Comparison of ENCODE assay signal across 9 cellular contexts in the genomic region with DNA sequence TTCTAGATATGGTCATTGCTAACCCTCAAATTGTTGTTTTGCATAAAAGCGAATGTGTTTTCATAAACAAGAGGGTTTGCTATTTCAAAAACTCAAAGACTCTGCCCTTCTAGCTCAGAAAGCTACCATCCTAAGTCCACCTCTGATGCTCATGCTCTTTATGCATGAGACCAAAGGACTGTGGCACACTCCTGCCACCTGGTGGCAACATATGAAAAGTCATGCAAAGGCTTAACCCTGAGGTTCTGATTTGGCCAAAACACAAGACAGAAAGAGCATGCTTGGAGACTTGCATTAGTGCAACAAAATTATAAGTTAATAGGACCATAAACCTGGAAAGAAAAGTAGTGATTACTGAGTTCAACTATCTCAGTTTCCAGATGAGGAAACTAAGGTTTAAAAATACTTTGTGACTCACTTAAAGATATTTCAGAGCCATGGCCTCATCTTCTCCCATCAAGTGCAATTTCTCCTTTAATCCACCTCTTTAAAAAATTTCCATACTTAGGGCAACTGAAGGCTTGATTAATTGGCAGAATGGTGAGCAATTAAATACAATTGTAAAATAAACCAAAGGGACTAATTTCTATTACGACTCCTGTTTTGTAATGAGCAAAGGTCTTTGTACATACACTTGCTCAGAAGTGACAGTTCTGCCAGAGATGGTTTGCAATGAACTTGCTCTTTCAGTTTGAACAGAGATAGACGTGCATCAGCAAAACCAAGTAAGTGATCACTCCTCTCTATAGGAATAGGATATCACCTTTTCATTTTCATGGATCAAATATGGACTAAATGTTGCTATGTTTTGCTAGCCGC.
A peak's percentile ranks its signal among the peaks of the same experiment; 100 is the strongest.
DNase-seq lines count a peak whose midpoint lies in the region; ATAC-seq lines count a peak whose summit lies in the region.
"Had no signal": no experiment of that assay in that cellular context is flagged by ENCODE, and none has a peak within 500 bp of the region (broad histone marks: within the 10 kb centered on the region; RNA-seq: fewer than 3 reads in every experiment).

No MANE protein-coding gene starts in this region.

- no peak overlapping the region for H3K4me3 ChIP-seq in CD8-positive, alpha-beta memory T cell (ENCODE audit: low read length)

- POLR2A ChIA-PET in CD8-positive, alpha-beta memory T cell (lab: Charles Lee), result no interaction called here

- no peak overlapping the region for H3K27ac ChIP-seq in CD8-positive, alpha-beta memory T cell (ENCODE audit: low read depth, low read length)

- peaks cover 6 to 33% of the 10 kb centered on the region in 2 donors for H3K27me3 Mint-ChIP-seq in CD8-positive, alpha-beta memory T cell
- no peaks in the 10 kb centered on the region for H3K27me3 Mint-ChIP-seq in activated CD4-positive, alpha-beta T cell treated with anti-CD3 and anti-CD28 coated beads, Interleukin-2, amount 10 ng/mL, durations not matched to agents 24 days and 14 days

- H3K27me3 ChIP-seq in CD8-positive, alpha-beta memory T cell (ENCODE audit: insufficient read depth, low read length, poor library complexity, severe bottlenecking), result no peaks in the 10 kb centered on the region

- H3K36me3 ChIP-seq in CD8-positive, alpha-beta memory T cell (ENCODE audit: insufficient read depth, low read length), result no peaks in the 10 kb centered on the region

- H3K9me3 Mint-ChIP-seq in CD8-positive, alpha-beta memory T cell, result no peaks in the 10 kb centered on the region
- H3K9me3 Mint-ChIP-seq in activated CD4-positive, alpha-beta T cell treated with anti-CD3 and anti-CD28 coated beads, Interleukin-2, amount 10 ng/mL, durations not matched to agents 24 days and 14 days, result no peaks in the 10 kb centered on the region

- ATAC-seq in GM19372 (IDR thresholded peaks at IDR 0.05; ENCODE audit: low read depth, unreplicated experiment) (peak; percentile 81), HG03439 (IDR thresholded peaks at IDR 0.05; ENCODE audit: unreplicated experiment) (peak; percentile 65)

- H3K4me1 ChIP-seq in CD8-positive, alpha-beta memory T cell (ENCODE audit: insufficient read depth, low read length), result no peaks in the 10 kb centered on the region

- no peak overlapping the region for H3K4me3 Mint-ChIP-seq in CD8-positive, alpha-beta memory T cell
- H3K4me3 Mint-ChIP-seq in activated CD4-positive, alpha-beta T cell treated with anti-CD3 and anti-CD28 coated beads, Interleukin-2, amount 10 ng/mL, durations not matched to agents 24 days and 14 days, result no peak overlapping the region
- H3K4me3 Mint-ChIP-seq: activated naive CD8-positive, alpha-beta T cell had no signal

- CTCF ChIA-PET in CD8-positive, alpha-beta memory T cell (lab: Charles Lee), result no interaction called here

- H3K9me3 ChIP-seq in CD8-positive, alpha-beta memory T cell (ENCODE audit: low read length), result no peaks in the 10 kb centered on the region

- H3K4me1 Mint-ChIP-seq in CD8-positive, alpha-beta memory T cell, result peaks cover 0 to 12% (median 2%) of the 10 kb centered on the region in 3 donors
- peaks cover 9% of the 10 kb centered on the region for H3K4me1 Mint-ChIP-seq in activated CD4-positive, alpha-beta T cell treated with anti-CD3 and anti-CD28 coated beads, Interleukin-2, amount 10 ng/mL, durations not matched to agents 24 days and 14 days

- no peak overlapping the region for H3K27ac Mint-ChIP-seq in CD8-positive, alpha-beta memory T cell
- H3K27ac Mint-ChIP-seq in activated CD4-positive, alpha-beta T cell treated with anti-CD3 and anti-CD28 coated beads, Interleukin-2, amount 10 ng/mL, durations not matched to agents 24 days and 14 days, result peak overlapping the region; percentile 54
- H3K27ac Mint-ChIP-seq: activated naive CD8-positive, alpha-beta T cell had no signal

- intact Hi-C loops in activated CD4-positive, alpha-beta T cell treated with anti-CD3 and anti-CD28 coated beads, Interleukin-2, amount 10 ng/mL, durations not matched to agents 24 days and 14 days (cut with micrococcal nuclease), result loop anchor here (5.0 kb wide), 2 partner anchors 110 to 170 kb away; a partner anchor contains a TSS

- DNase-seq in CD8-positive, alpha-beta memory T cell, result peak; percentile 15 to 55 (median 20)
- peak; percentile 88 for DNase-seq in NCI-H510A treated with DMSO at 0.1 percent for 48 hours (lab: John Stamatoyannopoulos, UW)
- DNase-seq in activated CD4-positive, alpha-beta T cell treated with anti-CD3 and anti-CD28 coated beads, Interleukin-2, amount 10 ng/mL, durations not matched to agents 24 days and 14 days, result peak; percentile 89
- DNase-seq in ecto neural progenitor cell (ENCODE audit: low spot score), result peak; percentile 75
- DNase-seq in medulla oblongata (ENCODE audit: extremely low spot score), result peak; percentile 94
- DNase-seq in stimulated activated CD8-positive, alpha-beta memory T cell treated with anti-CD3 and anti-CD28 coated beads, Interleukin-2, amount 100 ng/mL, for 1 hour (ENCODE audit: low read depth in 2 of 2), result peak; percentile 16 to 27

- no peaks in the 10 kb centered on the region for H3K36me3 Mint-ChIP-seq in CD8-positive, alpha-beta memory T cell
- no peaks in the 10 kb centered on the region for H3K36me3 Mint-ChIP-seq in activated CD4-positive, alpha-beta T cell treated with anti-CD3 and anti-CD28 coated beads, Interleukin-2, amount 10 ng/mL, durations not matched to agents 24 days and 14 days (ENCODE audit: low read depth)
- H3K36me3 Mint-ChIP-seq: activated naive CD8-positive, alpha-beta T cell had no signal

Comparison
In these comparisons a context has a peak if more than half of its experiments do, and no peak if none do; other contexts are left out.
1. DNase-seq: peak in every context shown above with its lines; median percentile 94 in medulla oblongata; 89 in activated CD4-positive, alpha-beta T cell treated with anti-CD3 and anti-CD28 coated beads, Interleukin-2, amount 10 ng/mL, durations not matched to agents 24 days and 14 days; 88 in NCI-H510A treated with DMSO at 0.1 percent for 48 hours; 75 in ecto neural progenitor cell; 22 in stimulated activated CD8-positive, alpha-beta memory T cell treated with anti-CD3 and anti-CD28 coated beads, Interleukin-2, amount 100 ng/mL, for 1 hour; 20 in CD8-positive, alpha-beta memory T cell.